Comparison of ENCODE assay signal across 17 cellular contexts in the genomic region with DNA sequence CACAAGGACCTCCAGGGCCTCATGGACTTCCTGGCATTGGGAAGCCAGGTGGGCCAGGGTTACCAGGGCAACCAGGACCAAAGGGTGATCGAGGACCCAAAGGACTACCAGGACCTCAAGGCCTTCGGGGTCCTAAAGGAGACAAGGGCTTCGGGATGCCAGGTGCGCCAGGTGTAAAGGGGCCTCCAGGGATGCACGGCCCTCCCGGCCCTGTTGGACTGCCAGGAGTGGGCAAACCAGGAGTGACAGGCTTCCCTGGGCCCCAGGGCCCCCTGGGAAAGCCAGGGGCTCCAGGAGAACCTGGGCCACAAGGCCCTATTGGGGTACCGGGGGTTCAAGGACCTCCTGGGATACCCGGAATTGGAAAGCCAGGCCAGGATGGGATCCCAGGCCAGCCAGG. TPM values are rescaled to one million over a fixed set of nuclear protein-coding genes. Genes with fewer than 3 reads are reported as not detected.
A peak's percentile ranks its signal among the peaks of the same experiment; 100 is the strongest.
DNase-seq lines count a peak whose midpoint lies in the region; ATAC-seq and TF ChIP-seq lines count a peak whose summit lies in the region.
"Had no signal": no experiment of that assay in that cellular context is flagged by ENCODE, and none has a peak within 500 bp of the region (broad histone marks: within the 10 kb centered on the region; RNA-seq: fewer than 3 reads in every experiment).

No MANE protein-coding gene starts in this region.

- no peaks in the 10 kb centered on the region for H3K27me3 ChIP-seq in neuronal stem cell (ENCODE audit: control insufficient read depth in 3 of 3, insufficient read depth in 3 of 3, low read depth in 1 of 3, low read length in 3 of 3)
- no peaks in the 10 kb centered on the region for H3K27me3 ChIP-seq in upper lobe of right lung
- H3K27me3 ChIP-seq: BLaER1 treated with 17β-estradiol and CSF1 and Interleukin-3, amounts not matched to agents 10 nM and 100 nM had no signal

- no peak for TF ChIP-seq CTCF in chondrocyte (IDR thresholded peaks at IDR 0.05)
- TF ChIP-seq CTCF in upper lobe of right lung (IDR thresholded peaks at IDR 0.05): no peak
- TF ChIP-seq CTCF in GM13977 (IDR thresholded peaks at IDR 0.05; ENCODE audit: extremely low read depth, insufficient read depth, missing control alignments): no peak

- H3K9me3 ChIP-seq in neuronal stem cell (replicated peaks in 1 of 2; ENCODE audit: control insufficient read depth in 2 of 2, insufficient read depth in 1 of 2, low read depth in 1 of 2, low read length in 2 of 2): peaks cover 0 to 1% of the 10 kb centered on the region in 2 donors
- H3K9me3 ChIP-seq in upper lobe of right lung: no peaks in the 10 kb centered on the region
- H3K9me3 ChIP-seq: BLaER1 treated with 17β-estradiol and CSF1 and Interleukin-3, amounts not matched to agents 10 nM and 100 nM; Caco-2 had no signal

- WGBS in neuronal stem cell (ENCODE audit: extremely low coverage in 2 of 2, insufficient read length in 2 of 2, insufficient replicate concordance in 1 of 2), 2 donors: no CpG with 5 or more reads among the region's 8 CpGs

- H3K14ac ChIP-seq in neuronal stem cell (ENCODE audit: low read length): no peak overlapping the region

- DNase-seq in chondrocyte (ENCODE audit: low spot score) (no peak), neuronal stem cell (ENCODE audit: low spot score) (no peak), upper lobe of right lung (no peak), AG08396 (ENCODE audit: low spot score) (no peak), GM13977 (ENCODE audit: low spot score) (no peak)
- DNase-seq: 8988T; ACHN; AML-193; Caco-2; Calu3; CD4-positive, alpha-beta T cell; CD8-positive, alpha-beta T cell; DMS79 treated with DMSO at 0.1 percent for 48 hours; GF-D8 had no signal

- H3K4me1 ChIP-seq in neuronal stem cell (ENCODE audit: control insufficient read depth in 2 of 2, insufficient read depth in 1 of 2, low read depth in 1 of 2, low read length in 2 of 2) (no peaks in the 10 kb centered on the region), upper lobe of right lung (no peaks in the 10 kb centered on the region)
- H3K4me1 ChIP-seq: BLaER1 treated with 17β-estradiol and CSF1 and Interleukin-3, amounts not matched to agents 10 nM and 100 nM; Caco-2 had no signal

- H3K4me3 Mint-ChIP-seq in chondrocyte (ENCODE audit: unreplicated experiment): no peak overlapping the region
- H3K4me3 Mint-ChIP-seq: B cell; CD4-positive, alpha-beta T cell; CD8-positive, alpha-beta T cell had no signal

- intact Hi-C loops in upper lobe of right lung (cut with DNase I): no loop called here

- no peak overlapping the region for H3K27ac ChIP-seq in neuronal stem cell (replicated peaks; ENCODE audit: low read length)
- H3K27ac ChIP-seq in upper lobe of right lung: no peak overlapping the region
- H3K27ac ChIP-seq: BLaER1 treated with 17β-estradiol and CSF1 and Interleukin-3, amounts not matched to agents 10 nM and 100 nM; C4-2B had no signal

- no peak overlapping the region for H2BK120ac ChIP-seq in neuronal stem cell (ENCODE audit: low read depth, low read length)

- no peaks in the 10 kb centered on the region for H3K27me3 Mint-ChIP-seq in chondrocyte (ENCODE audit: low read depth)
- H3K27me3 Mint-ChIP-seq: CD4-positive, alpha-beta T cell had no signal

- H3K18ac ChIP-seq in neuronal stem cell (ENCODE audit: low read length): no peak overlapping the region

- H3K36me3 Mint-ChIP-seq in chondrocyte (ENCODE audit: low read depth): peaks cover 48% of the 10 kb centered on the region
- H3K36me3 Mint-ChIP-seq: CD8-positive, alpha-beta T cell had no signal

- H3K9me3 Mint-ChIP-seq in chondrocyte (ENCODE audit: low read depth): no peaks in the 10 kb centered on the region
- H3K9me3 Mint-ChIP-seq: CD4-positive, alpha-beta T cell; CD8-positive, alpha-beta T cell had no signal

- in situ Hi-C loops in GM13977 (cut with MboI; ENCODE audit: low pct_unique_long_range_greater_than_20kb, low sequenced_read_pairs, unreplicated experiment): no loop called here

- peak overlapping the region; percentile 47 for H3K23ac ChIP-seq in neuronal stem cell (ENCODE audit: low read depth, low read length, poor library complexity)

- no peak overlapping the region for H3K9ac ChIP-seq in neuronal stem cell (ENCODE audit: low read depth, low read length, poor library complexity)
- H3K9ac ChIP-seq: BLaER1 treated with 17β-estradiol and CSF1 and Interleukin-3, amounts not matched to agents 10 nM and 100 nM had no signal

- no peak overlapping the region for H2AK5ac ChIP-seq in neuronal stem cell (ENCODE audit: low read depth, low read length)

- no peak overlapping the region for H2BK12ac ChIP-seq in neuronal stem cell (ENCODE audit: low read length)

- H3K4me3 ChIP-seq in neuronal stem cell (ENCODE audit: low read length in 2 of 2) (no peak overlapping the region), upper lobe of right lung (no peak overlapping the region)
- H3K4me3 ChIP-seq: BLaER1 treated with 17β-estradiol and CSF1 and Interleukin-3, amounts not matched to agents 10 nM and 100 nM had no signal

- no peak overlapping the region for H4K91ac ChIP-seq in neuronal stem cell (ENCODE audit: low read depth, low read length, poor library complexity)

- no peak overlapping the region for H4K8ac ChIP-seq in neuronal stem cell (ENCODE audit: low read depth, low read length)

- peak overlapping the region; percentile 76 for H3K27ac Mint-ChIP-seq in chondrocyte (ENCODE audit: unreplicated experiment)
- H3K27ac Mint-ChIP-seq: B cell; CD4-positive, alpha-beta T cell; CD8-positive, alpha-beta T cell had no signal

- no peak overlapping the region for H3K4ac ChIP-seq in neuronal stem cell (ENCODE audit: low read length)

- no peak overlapping the region for H2BK5ac ChIP-seq in neuronal stem cell (ENCODE audit: low read length)

- H3K36me3 ChIP-seq in neuronal stem cell (replicated peaks in 1 of 2; ENCODE audit: control insufficient read depth in 2 of 2, insufficient read depth in 2 of 2, low read length in 2 of 2) (no peaks in the 10 kb centered on the region), upper lobe of right lung (no peaks in the 10 kb centered on the region)
- H3K36me3 ChIP-seq: BLaER1 treated with 17β-estradiol and CSF1 and Interleukin-3, amounts not matched to agents 10 nM and 100 nM had no signal

- no peak overlapping the region for H2AFZ ChIP-seq in neuronal stem cell (ENCODE audit: low read length)

- H3K79me1 ChIP-seq in neuronal stem cell (ENCODE audit: low read depth, low read length): no peaks in the 10 kb centered on the region

- H3K4me2 ChIP-seq in neuronal stem cell (ENCODE audit: insufficient read depth, low read length, poor library complexity, severe bottlenecking): no peak overlapping the region
- H3K4me2 ChIP-seq: BLaER1 treated with 17β-estradiol and CSF1 and Interleukin-3, amounts not matched to agents 10 nM and 100 nM had no signal

- ATAC-seq in upper lobe of right lung: peak; percentile 13
- ATAC-seq: CD8-positive, alpha-beta T cell had no signal

- peaks cover 48% of the 10 kb centered on the region for H3K4me1 Mint-ChIP-seq in chondrocyte (ENCODE audit: low read depth)
- H3K4me1 Mint-ChIP-seq: B cell had no signal

- H2BK15ac ChIP-seq in neuronal stem cell (ENCODE audit: low read length): no peak overlapping the region

RNA-seq across cellular contexts. Expression of a gene that starts 23.2 kb away (rescaled TPM):
- total RNA-seq in chondrocyte (19.5 to 57.6 TPM (median 22.3 TPM) in 3 replicates), upper lobe of right lung (20.6 TPM)
- polyA plus RNA-seq in neuronal stem cell (2013, experiment 1 of 2): 96.3 TPM
- polyA plus RNA-seq in neuronal stem cell (2013, experiment 2 of 2): 93.1 TPM
